Comparison of ENCODE assay signal across 8 cellular contexts in the genomic region with DNA sequence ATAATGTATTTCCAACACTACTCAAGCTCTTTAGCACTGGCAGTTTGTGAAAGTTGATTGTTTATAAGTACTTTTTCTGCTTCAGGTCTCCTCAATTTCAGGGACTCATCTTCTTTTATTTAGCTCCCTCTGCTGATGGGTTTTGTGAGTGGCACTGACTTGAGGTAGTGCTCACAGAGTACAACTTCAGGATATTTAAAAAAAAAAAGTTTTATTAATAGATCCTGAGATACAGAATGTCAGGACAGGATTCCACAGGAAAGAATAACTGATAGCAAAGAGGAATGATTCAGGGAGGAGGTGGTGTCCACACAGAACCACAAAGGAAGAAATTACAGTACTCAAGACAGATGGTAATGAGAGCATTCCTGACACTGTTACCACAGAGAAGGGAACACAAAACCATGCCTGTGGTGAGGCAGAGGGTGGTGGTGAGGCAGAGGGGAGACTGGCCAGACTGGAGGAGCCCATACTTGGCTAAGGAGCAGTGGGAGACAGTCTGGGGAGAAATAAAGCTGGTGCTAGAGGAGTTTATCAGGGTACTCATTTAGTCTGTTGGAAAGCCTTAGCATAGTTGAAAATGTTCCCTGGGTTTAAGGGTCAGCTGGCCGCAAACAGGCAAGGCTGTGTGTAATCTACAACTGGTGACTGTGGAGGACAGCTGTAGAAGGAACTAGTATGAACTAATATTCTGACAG.
A peak's percentile ranks its signal among the peaks of the same experiment; 100 is the strongest.
DNase-seq lines count a peak whose midpoint lies in the region; ATAC-seq and TF ChIP-seq lines count a peak whose summit lies in the region.

No MANE protein-coding gene starts in this region.

- peak; percentile 72 for ATAC-seq in DND-41 (ENCODE audit: insufficient read depth, low read depth)
- no peak for ATAC-seq in GM19467 (IDR thresholded peaks at IDR 0.05; ENCODE audit: unreplicated experiment)
- no peak for ATAC-seq in GM19035 (IDR thresholded peaks at IDR 0.05; ENCODE audit: unreplicated experiment)

- no peak overlapping the region for H2AFZ ChIP-seq in DND-41 (ENCODE audit: low read depth, low read length)

- CTCF ChIA-PET in A673 (lab: Charles Lee): interaction anchor here (0.5 to 1.1 kb wide), 6 partner anchors 9 to 63 kb away, joined by 3 to 10 read pairs (median 6); partner anchors contain the start of gene SPAG9

- H3K36me3 ChIP-seq in A673 (ENCODE audit: insufficient read depth, low read length, poor library complexity, severe bottlenecking): no peaks in the 10 kb centered on the region
- H3K36me3 ChIP-seq in DND-41 (ENCODE audit: insufficient read depth, low read length): no peaks in the 10 kb centered on the region
- H3K36me3 ChIP-seq in muscle layer of colon (ENCODE audit: insufficient read depth, low read length): no peaks in the 10 kb centered on the region

- BruUV-seq in A673 (replicated peaks; lab: Mats Ljungman, UMichigan): no TSS peak

- TF ChIP-seq POLR2A in erythroblast (IDR thresholded peaks at IDR 0.05; ENCODE audit: low read length): no peak

- DNase-seq in A673 (ENCODE audit: low spot score): peak; percentile 81
- peak; percentile 34 for DNase-seq in DND-41
- peak; percentile 98 for DNase-seq in LHCN-M2 (ENCODE audit: low read depth)
- DNase-seq in SW480 (ENCODE audit: low spot score): peak; percentile 54
- peak; percentile 56 to 64 for DNase-seq in erythroblast (lab: John Stamatoyannopoulos, UW)

- H3K4me2 ChIP-seq in DND-41 (ENCODE audit: insufficient read depth, low read length): no peak overlapping the region

- H3K27me3 ChIP-seq in A673 (replicated peaks; ENCODE audit: insufficient read depth, low read depth, low read length, poor library complexity) (no peaks in the 10 kb centered on the region), DND-41 (ENCODE audit: insufficient read depth, low read length, poor library complexity) (no peaks in the 10 kb centered on the region), muscle layer of colon (ENCODE audit: control insufficient read depth in 1 of 2, insufficient read depth in 2 of 2, low read length in 2 of 2) (no peaks in the 10 kb centered on the region)

- H3K4me1 ChIP-seq in A673 (ENCODE audit: insufficient read depth, low read length, poor library complexity, severe bottlenecking) (no peaks in the 10 kb centered on the region), DND-41 (ENCODE audit: insufficient read depth, low read length) (no peaks in the 10 kb centered on the region), muscle layer of colon (ENCODE audit: insufficient read depth, low read length) (peaks cover 19% of the 10 kb centered on the region)

- POLR2A ChIA-PET in A673 (lab: Charles Lee; ENCODE audit: low non-redundant PET): interaction anchor here (0.7 kb wide), 1 partner anchor 10 kb away, joined by 4 read pairs; no protein-coding TSS in a partner anchor

- peak overlapping the region; percentile 30 for H3K27ac ChIP-seq in A673 (ENCODE audit: low read depth, low read length, poor library complexity, severe bottlenecking)
- no peak overlapping the region for H3K27ac ChIP-seq in DND-41 (ENCODE audit: low read length)
- peak overlapping the region; percentile 19 for H3K27ac ChIP-seq in muscle layer of colon (ENCODE audit: low read depth, low read length)

- TF ChIP-seq CTCF in A673 (conservative IDR thresholded peaks at IDR 0.05; ENCODE audit: low read depth, low read length) (peak; percentile 80), DND-41 (IDR thresholded peaks at IDR 0.05; ENCODE audit: borderline replicate concordance, extremely low read depth, low read length, poor library complexity, severe bottlenecking) (peak; percentile 60)

- no peak overlapping the region for H3K4me3 ChIP-seq in A673 (ENCODE audit: low read depth, low read length, poor library complexity, severe bottlenecking)
- H3K4me3 ChIP-seq in DND-41 (ENCODE audit: low read depth in 1 of 2, low read length in 2 of 2): no peak overlapping the region
- H3K4me3 ChIP-seq in muscle layer of colon (ENCODE audit: low read depth in 1 of 2, low read length in 2 of 2): no peak overlapping the region

- H3K9ac ChIP-seq in DND-41 (ENCODE audit: low read depth, low read length) (no peak overlapping the region), muscle layer of colon (ENCODE audit: low read length) (no peak overlapping the region)

- intact Hi-C loops in A673 (cut with micrococcal nuclease; ENCODE audit: unreplicated experiment): loop anchor here (2.0 to 10.0 kb wide), 3 partner anchors 56 to 202 kb away; partner anchors contain the start of gene NME1

- peaks cover 25% of the 10 kb centered on the region for H3K79me2 ChIP-seq in DND-41 (ENCODE audit: insufficient read depth, low read length)

- 0 out of 2 replicates have a peak, but pooled peaks cover 3% of the 10 kb centered on the region for H4K20me1 ChIP-seq in DND-41 (ENCODE audit: insufficient read depth, low read length)

- H3K9me3 ChIP-seq in A673 (ENCODE audit: low read depth, low read length, poor library complexity, severe bottlenecking) (no peaks in the 10 kb centered on the region), DND-41 (ENCODE audit: insufficient read depth, low read length, severe bottlenecking) (no peaks in the 10 kb centered on the region), muscle layer of colon (ENCODE audit: low read length) (no peaks in the 10 kb centered on the region)

Comparison
In these comparisons a context has a peak if more than half of its experiments do, and no peak if none do; other contexts are left out.
1. DNase-seq: peak in every context shown above with its lines; median percentile 98 in LHCN-M2; 81 in A673; 60 in erythroblast; 54 in SW480; 34 in DND-41.